15 cellular contexts compared by ENCODE assay signal in the genomic region with DNA sequence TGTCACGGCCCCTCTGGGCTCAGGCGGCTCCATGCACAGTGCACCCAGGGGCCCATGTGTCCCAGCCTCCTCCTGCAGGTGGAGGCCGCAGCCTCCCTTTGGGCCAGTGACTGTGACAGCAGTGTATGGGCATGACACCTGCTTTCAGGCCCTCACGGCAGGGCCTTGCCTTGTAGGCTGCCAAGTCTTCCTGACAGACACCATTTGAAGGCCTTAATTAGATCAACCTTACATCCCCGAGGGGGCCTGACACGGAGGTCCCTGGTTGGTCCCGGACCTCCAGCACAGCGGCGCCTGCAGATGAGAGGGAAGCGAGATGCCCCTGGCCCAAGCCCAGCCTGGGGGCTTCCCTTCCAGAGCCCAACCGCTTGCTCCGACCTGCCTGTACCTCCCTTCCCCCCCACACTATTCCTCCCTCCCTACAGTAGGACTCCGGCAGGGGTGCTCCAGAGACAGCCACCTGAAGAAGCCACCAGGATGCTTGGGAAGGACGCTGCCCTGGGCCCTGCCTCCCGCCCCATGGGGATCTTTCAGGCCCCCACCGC.
"Had no signal": no experiment of that assay in that cellular context is flagged by ENCODE, and none has a peak within 500 bp of the region (broad histone marks: within the 10 kb centered on the region; RNA-seq: fewer than 3 reads in every experiment).

No MANE protein-coding gene starts in this region.

- H3K36me3 ChIP-seq: colonic mucosa, neural progenitor cell, pancreas, right atrium auricular region had no signal

- H3K9me3 ChIP-seq: colonic mucosa, lower lobe of right lung, pancreas, right atrium auricular region, tibial nerve had no signal

- DNase-seq: activated CD4-positive, alpha-beta T cell treated with anti-CD3 and anti-CD28 coated beads, Interleukin-2, amount 10 ng/mL, durations not matched to agents 7 days and 5 days; activated CD8-positive, alpha-beta memory T cell treated with anti-CD3 and anti-CD28 coated beads for 24 hours; activated naive CD4-positive, alpha-beta T cell treated with anti-CD3 and anti-CD28 coated beads, Interleukin-2, amount 10 ng/mL, durations not matched to agents 7 days and 5 days; effector memory CD4-positive, alpha-beta T cell; hippocampal formation; lower lobe of right lung; midbrain; pancreas; T-helper 1 cell had no signal

- H3K4me3 ChIP-seq: colonic mucosa, lower lobe of right lung, neural progenitor cell, pancreas, right atrium auricular region, tibial nerve had no signal

- H3K27me3 ChIP-seq: colonic mucosa, neural progenitor cell, pancreas, right atrium auricular region, tibial nerve had no signal

- H3K4me2 ChIP-seq: neural progenitor cell had no signal

- H3K9ac ChIP-seq: neural progenitor cell had no signal

- ATAC-seq: stimulated activated effector memory CD8-positive, alpha-beta T cell treated with anti-CD3 and anti-CD28 coated beads, Interleukin-12 subunit alpha, Interleukin-12 subunit beta, amount 100 ng/mL, for 72 hours; WTC11 had no signal

- H2AFZ ChIP-seq: neural progenitor cell had no signal

- H3K27ac ChIP-seq: colonic mucosa, lower lobe of right lung, neural progenitor cell, pancreas had no signal
